Comparison of ENCODE assay signal across 7 cellular contexts in the genomic region with DNA sequence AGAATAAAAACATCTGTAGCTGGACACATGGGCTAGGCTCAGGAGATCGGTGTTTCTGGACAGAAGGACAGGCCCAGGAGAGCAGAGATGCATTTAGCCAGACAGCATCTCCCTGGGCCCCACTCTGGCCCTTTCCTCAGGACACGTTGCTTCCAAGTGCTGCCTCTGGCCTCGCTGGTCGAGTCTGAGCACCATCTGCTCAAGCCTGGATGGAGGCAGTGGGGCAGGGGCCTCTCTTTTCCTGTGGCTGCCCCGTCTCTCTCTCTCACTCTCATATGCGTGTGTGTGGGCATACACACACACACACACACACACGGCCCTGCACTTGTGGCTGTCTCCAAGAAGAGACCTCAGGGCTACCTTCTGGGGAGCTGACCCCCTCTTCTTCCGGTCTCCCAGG. TPM values are rescaled to one million over a fixed set of nuclear protein-coding genes. Genes with fewer than 3 reads are reported as not detected.
"Had no signal": no experiment of that assay in that cellular context is flagged by ENCODE, and none has a peak within 500 bp of the region (broad histone marks: within the 10 kb centered on the region; RNA-seq: fewer than 3 reads in every experiment).

No MANE protein-coding gene starts in this region.

- H3K4me3 ChIP-seq: GM23338, K562 had no signal

- H3K4me2 ChIP-seq: GM23338 had no signal

- H3K4me3 Mint-ChIP-seq: GM23338, H9 had no signal

- H3K9me3 Mint-ChIP-seq: GM23338, H9 had no signal

- H3K27ac Mint-ChIP-seq: GM23338, H9 had no signal

- DNase-seq: H9, HCEC 1CT, IMR-90, KG1 had no signal

RNA-seq across cellular contexts. Expression of gene CELF4, which starts 20.1 kb away (rescaled TPM):
- total RNA-seq: HT-29, IMR-90 had no signal
